ENCODE assay signal across 34 cellular contexts in genomic region chr1:26098602-26099001, GRCh38. TPM values are rescaled to one million over a fixed set of nuclear protein-coding genes. Genes with fewer than 3 reads are reported as not detected.
"Had no signal": no experiment of that assay in that cellular context is flagged by ENCODE, and none has a peak within 500 bp of the region (broad histone marks: within the 10 kb centered on the region; RNA-seq: fewer than 3 reads in every experiment).

No MANE protein-coding gene starts in this region.

- H3K9me3 ChIP-seq: left lung, lower lobe of right lung, mucosa of descending colon, ovary, right atrium auricular region, stomach, testis, thyroid gland, transverse colon, upper lobe of left lung, vagina had no signal

- FAIRE-seq: islet of Langerhans, kidney had no signal

- H3K4me3 Mint-ChIP-seq: immature natural killer cell; naive thymus-derived CD4-positive, alpha-beta T cell; natural killer cell treated with Interleukin-12 subunit alpha and Interleukin-12 subunit beta and Interleukin-15 and Interleukin-18, amount 100 ng/mL, for 72 hours; stimulated activated naive B cell treated with anti-CD40 and anti-IgM and Interleukin-4, amounts not matched to agents 10 μg/mL and 1 μg/mL and 100 μg/mL, for 72 hours had no signal

- H3K27ac ChIP-seq: left lung, lower lobe of right lung, ovary, skin epidermis, stomach, testis, thyroid gland, transverse colon, vagina had no signal

- H3K27ac Mint-ChIP-seq: immature natural killer cell; naive thymus-derived CD4-positive, alpha-beta T cell; natural killer cell treated with Interleukin-12 subunit alpha and Interleukin-12 subunit beta and Interleukin-15 and Interleukin-18, amount 100 ng/mL, for 72 hours; progenitor cell of endocrine pancreas; stimulated activated naive B cell treated with anti-CD40 and anti-IgM and Interleukin-4, amounts not matched to agents 10 μg/mL and 1 μg/mL and 100 μg/mL, for 72 hours had no signal

- H3K4me1 Mint-ChIP-seq: immature natural killer cell; stimulated activated naive B cell treated with anti-CD40 and anti-IgM and Interleukin-4, amounts not matched to agents 10 μg/mL and 1 μg/mL and 100 μg/mL, for 72 hours had no signal

- H3K27me3 ChIP-seq: ovary, right atrium auricular region, testis, thyroid gland, upper lobe of left lung, vagina had no signal

- H3K36me3 Mint-ChIP-seq: immature natural killer cell; naive thymus-derived CD4-positive, alpha-beta T cell; natural killer cell treated with Interleukin-12 subunit alpha and Interleukin-12 subunit beta and Interleukin-15 and Interleukin-18, amount 100 ng/mL, for 72 hours; stimulated activated naive B cell treated with anti-CD40 and anti-IgM and Interleukin-4, amounts not matched to agents 10 μg/mL and 1 μg/mL and 100 μg/mL, for 72 hours had no signal

- H3K4me1 ChIP-seq: testis, transverse colon had no signal

- DNase-seq: hypothalamus; immature natural killer cell; kidney; left colon; left lung; lower lobe of right lung; mammary epithelial cell; mesenchymal stem cell; midbrain; mucosa of descending colon; naive thymus-derived CD4-positive, alpha-beta T cell; ovary; stimulated activated CD4-positive, alpha-beta T cell treated with anti-CD3 and anti-CD28 coated beads, Interleukin-12 subunit alpha, Interleukin-12 subunit beta, amount 100 ng/mL, for 4 hours; stimulated activated CD4-positive, alpha-beta T cell treated with anti-CD3 and anti-CD28 coated beads, Interleukin-15, amount 100 ng/mL, for 24 hours; stimulated activated CD4-positive, alpha-beta T cell treated with anti-CD3 and anti-CD28 coated beads, Interleukin-2, amount 100 ng/mL, for 24 hours; stimulated activated CD4-positive, alpha-beta T cell treated with anti-CD3 and anti-CD28 coated beads, Interleukin-4, amount 100 ng/mL, for 1 hour; stimulated activated naive B cell treated with anti-CD40 and anti-IgM and Interleukin-4, amounts not matched to agents 10 μg/mL and 1 μg/mL and 100 μg/mL, for 72 hours; stimulated activated naive CD8-positive, alpha-beta T cell treated with anti-CD3 and anti-CD28 coated beads, Interleukin-15, Interleukin-2, amounts not matched to agents 100 U/mL and 50 U/mL, for 24 hours; stomach; testis; thyroid gland; transverse colon; upper lobe of left lung had no signal

- H3K4me3 ChIP-seq: left lung, lower lobe of right lung, mucosa of descending colon, ovary, right atrium auricular region, skin epidermis, stomach, testis, thyroid gland, transverse colon, upper lobe of left lung, vagina had no signal

- ATAC-seq: left colon; left lung; lower lobe of right lung; mucosa of descending colon; naive thymus-derived CD4-positive, alpha-beta T cell; natural killer cell treated with Interleukin-12 subunit alpha and Interleukin-12 subunit beta and Interleukin-15 and Interleukin-18, amount 100 ng/mL, for 72 hours; sciatic nerve; stimulated activated naive B cell treated with anti-CD40 and anti-IgM and Interleukin-4, amounts not matched to agents 10 μg/mL and 1 μg/mL and 100 μg/mL, for 72 hours; stimulated activated naive CD8-positive, alpha-beta T cell treated with anti-CD3 and anti-CD28 coated beads, Interleukin-15, Interleukin-2, amounts not matched to agents 100 U/mL and 50 U/mL, for 24 hours had no signal

- H3K36me3 ChIP-seq: left lung, lower lobe of right lung, ovary, right atrium auricular region, stomach, thyroid gland, transverse colon, upper lobe of left lung, vagina had no signal

- H3K9me3 Mint-ChIP-seq: immature natural killer cell; naive thymus-derived CD4-positive, alpha-beta T cell; natural killer cell treated with Interleukin-12 subunit alpha and Interleukin-12 subunit beta and Interleukin-15 and Interleukin-18, amount 100 ng/mL, for 72 hours; stimulated activated naive B cell treated with anti-CD40 and anti-IgM and Interleukin-4, amounts not matched to agents 10 μg/mL and 1 μg/mL and 100 μg/mL, for 72 hours had no signal

RNA-seq across cellular contexts. Expression of gene TRIM63, which starts 31.2 kb away (rescaled TPM):
- total RNA-seq: liver; mammary epithelial cell; naive thymus-derived CD4-positive, alpha-beta T cell; natural killer cell treated with Interleukin-12 subunit alpha and Interleukin-12 subunit beta and Interleukin-15 and Interleukin-18, amount 100 ng/mL, for 72 hours; progenitor cell of endocrine pancreas; pulmonary artery endothelial cell; renal cortical epithelial cell; vagina had no signal
- polyA plus RNA-seq: mammary epithelial cell; naive thymus-derived CD4-positive, alpha-beta T cell; neural cell had no signal

RNA-seq across cellular contexts. Expression of gene SLC30A2, which starts 52.7 kb away (rescaled TPM):
- total RNA-seq: lower lobe of right lung; naive thymus-derived CD4-positive, alpha-beta T cell; natural killer cell treated with Interleukin-12 subunit alpha and Interleukin-12 subunit beta and Interleukin-15 and Interleukin-18, amount 100 ng/mL, for 72 hours; pulmonary artery endothelial cell; sciatic nerve; vagina had no signal
- polyA plus RNA-seq: immature natural killer cell; mammary epithelial cell; naive thymus-derived CD4-positive, alpha-beta T cell; ovary had no signal
